14 cellular contexts compared by ENCODE assay signal in the genomic region with DNA sequence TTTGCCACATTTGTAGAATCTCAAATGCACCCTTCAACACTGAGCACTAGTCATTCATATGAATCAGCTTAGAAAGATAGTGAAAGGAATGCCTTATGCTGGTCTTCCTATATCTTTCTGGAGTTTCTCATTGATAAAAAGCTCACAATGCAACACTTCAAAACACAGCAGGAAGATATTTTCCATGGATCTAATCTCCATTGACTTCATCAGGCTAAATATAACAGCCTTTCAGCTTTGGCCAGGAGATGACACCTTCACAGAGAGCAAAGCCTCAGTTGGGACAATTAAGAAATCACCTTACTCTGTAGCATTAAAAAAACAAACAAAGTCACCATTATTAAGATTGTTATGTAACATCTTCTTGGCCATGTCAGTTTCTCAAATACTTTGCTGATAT. TPM values are rescaled to one million over a fixed set of nuclear protein-coding genes. Genes with fewer than 3 reads are reported as not detected.
DNase-seq lines count a peak whose midpoint lies in the region; ATAC-seq and TF ChIP-seq lines count a peak whose summit lies in the region.
"Had no signal": no experiment of that assay in that cellular context is flagged by ENCODE, and none has a peak within 500 bp of the region (broad histone marks: within the 10 kb centered on the region; RNA-seq: fewer than 3 reads in every experiment).

No MANE protein-coding gene starts in this region.

- in situ Hi-C loops in brain microvascular endothelial cell (cut with HindIII; ENCODE audit: low pct_ligation_motif_present, low sequenced_read_pairs) = no loop called here

- no peak overlapping the region for H2AFZ ChIP-seq in ACC112 (ENCODE audit: low read length, unreplicated experiment)

- peak overlapping the region; percentile 96 for H3K4me3 ChIP-seq in ACC112 (ENCODE audit: low read depth, low read length)
- no peak overlapping the region for H3K4me3 ChIP-seq in brain microvascular endothelial cell (ENCODE audit: low read depth, low read length)
- no peak overlapping the region for H3K4me3 ChIP-seq in kidney epithelial cell (ENCODE audit: low read depth, low read length)
- H3K4me3 ChIP-seq: dorsolateral prefrontal cortex, skin epidermis had no signal

- H3K4me1 ChIP-seq in ACC112 (ENCODE audit: control insufficient read depth, insufficient read depth, low read length, unreplicated experiment) = peaks cover 52% of the 10 kb centered on the region

- TF ChIP-seq CTCF in brain microvascular endothelial cell (IDR thresholded peaks at IDR 0.05; ENCODE audit: low read depth, low read length, missing control alignments) (peak; percentile 62), kidney epithelial cell (IDR thresholded peaks at IDR 0.05; ENCODE audit: insufficient read depth, low read length, poor library complexity, severe bottlenecking) (peak; percentile 44)

- H3K79me2 ChIP-seq in ACC112 (ENCODE audit: control insufficient read depth, insufficient read depth, low read length, unreplicated experiment) = peaks cover 98% of the 10 kb centered on the region

- no peaks in the 10 kb centered on the region for H3K36me3 Mint-ChIP-seq in natural killer cell treated with Interleukin-12 subunit alpha and Interleukin-12 subunit beta and Interleukin-15 and Interleukin-18, amount 100 ng/mL, for 72 hours
- H3K36me3 Mint-ChIP-seq: CD4-positive, CD25-positive, alpha-beta regulatory T cell had no signal

- peaks cover 35 to 78% of the 10 kb centered on the region in 2 donors for H3K27me3 Mint-ChIP-seq in natural killer cell treated with Interleukin-12 subunit alpha and Interleukin-12 subunit beta and Interleukin-15 and Interleukin-18, amount 100 ng/mL, for 72 hours

- peak overlapping the region; percentile 69 for H3K27ac ChIP-seq in ACC112 (ENCODE audit: low read depth, low read length)
- peak overlapping the region; percentile 21 for H3K27ac ChIP-seq in brain microvascular endothelial cell
- H3K27ac ChIP-seq: dorsolateral prefrontal cortex, skin epidermis had no signal

- H3K27me3 ChIP-seq in ACC112 (ENCODE audit: insufficient read depth, low read length) = no peaks in the 10 kb centered on the region
- no peaks in the 10 kb centered on the region for H3K27me3 ChIP-seq in brain microvascular endothelial cell (replicated peaks)
- no peaks in the 10 kb centered on the region for H3K27me3 ChIP-seq in kidney epithelial cell (ENCODE audit: control insufficient read depth, insufficient read depth, low read length)
- H3K27me3 ChIP-seq: dorsolateral prefrontal cortex had no signal

- DNase-seq in HT-29 (ENCODE audit: low spot score) (peak; percentile 48), brain microvascular endothelial cell (peak; percentile 33), kidney epithelial cell (ENCODE audit: low read depth) (no peak), HuH-7.5 (ENCODE audit: low spot score) (no peak), GM19240 (ENCODE audit: insufficient read length, low spot score) (no peak), NCI-H1048 (lab: John Stamatoyannopoulos, UW) (no peak)
- DNase-seq in natural killer cell treated with Interleukin-12 subunit alpha and Interleukin-12 subunit beta and Interleukin-15 and Interleukin-18, amount 100 ng/mL, for 72 hours (ENCODE audit: low spot score) = no peak
- DNase-seq: CD4-positive, CD25-positive, alpha-beta regulatory T cell; dorsolateral prefrontal cortex; NCI-H2081 had no signal

- no peak overlapping the region for H3K4me3 Mint-ChIP-seq in natural killer cell treated with Interleukin-12 subunit alpha and Interleukin-12 subunit beta and Interleukin-15 and Interleukin-18, amount 100 ng/mL, for 72 hours
- H3K4me3 Mint-ChIP-seq: CD4-positive, CD25-positive, alpha-beta regulatory T cell; stimulated activated naive CD8-positive, alpha-beta T cell treated with anti-CD3 and anti-CD28 coated beads, Interleukin-15, Interleukin-2, amounts not matched to agents 100 ng/mL and 50 ng/mL, for 24 hours; T-helper 1 cell treated with Interleukin-12 subunit alpha and Interleukin-12 subunit beta and Interleukin-4 antibody, amounts not matched to agents 30 μg/mL and 1 μg/mL, for 36 hours had no signal

- ATAC-seq in natural killer cell treated with Interleukin-12 subunit alpha and Interleukin-12 subunit beta and Interleukin-15 and Interleukin-18, amount 100 ng/mL, for 72 hours = no peak

- no peaks in the 10 kb centered on the region for H3K4me1 Mint-ChIP-seq in natural killer cell treated with Interleukin-12 subunit alpha and Interleukin-12 subunit beta and Interleukin-15 and Interleukin-18, amount 100 ng/mL, for 72 hours (ENCODE audit: low read depth in 2 of 2)

- H3K9me3 Mint-ChIP-seq in natural killer cell treated with Interleukin-12 subunit alpha and Interleukin-12 subunit beta and Interleukin-15 and Interleukin-18, amount 100 ng/mL, for 72 hours = no peaks in the 10 kb centered on the region
- H3K9me3 Mint-ChIP-seq: CD4-positive, CD25-positive, alpha-beta regulatory T cell; stimulated activated naive CD8-positive, alpha-beta T cell treated with anti-CD3 and anti-CD28 coated beads, Interleukin-15, Interleukin-2, amounts not matched to agents 100 ng/mL and 50 ng/mL, for 24 hours; T-helper 1 cell treated with Interleukin-12 subunit alpha and Interleukin-12 subunit beta and Interleukin-4 antibody, amounts not matched to agents 30 μg/mL and 1 μg/mL, for 36 hours had no signal

- H3K36me3 ChIP-seq in ACC112 (ENCODE audit: insufficient read depth, low read length) (peaks cover 72% of the 10 kb centered on the region), brain microvascular endothelial cell (replicated peaks) (peaks cover 47% of the 10 kb centered on the region), kidney epithelial cell (ENCODE audit: control insufficient read depth, insufficient read depth, low read length) (no peaks in the 10 kb centered on the region)

- no peak overlapping the region for H3K27ac Mint-ChIP-seq in natural killer cell treated with Interleukin-12 subunit alpha and Interleukin-12 subunit beta and Interleukin-15 and Interleukin-18, amount 100 ng/mL, for 72 hours
- H3K27ac Mint-ChIP-seq: CD4-positive, CD25-positive, alpha-beta regulatory T cell; stimulated activated naive CD8-positive, alpha-beta T cell treated with anti-CD3 and anti-CD28 coated beads, Interleukin-15, Interleukin-2, amounts not matched to agents 100 ng/mL and 50 ng/mL, for 24 hours; T-helper 1 cell treated with Interleukin-12 subunit alpha and Interleukin-12 subunit beta and Interleukin-4 antibody, amounts not matched to agents 30 μg/mL and 1 μg/mL, for 36 hours had no signal

RNA-seq across cellular contexts. Expression of gene NRP1, which starts 6.7 kb away (rescaled TPM):
- total RNA-seq in HT-29 (2014; rRNA removed; shearing (Covaris generic)) = 9.1 and 15.7 TPM in 2 replicates
- 72.6 and 81.2 TPM in 2 replicates for total RNA-seq in kidney epithelial cell
- 1 to 10 TPM in 1 of 2 donors, under 1 TPM in 1; 0.33 to 1.5 TPM for total RNA-seq in natural killer cell treated with Interleukin-12 subunit alpha and Interleukin-12 subunit beta and Interleukin-15 and Interleukin-18, amount 100 ng/mL, for 72 hours
- total RNA-seq: CD4-positive, CD25-positive, alpha-beta regulatory T cell had no signal

Comparison
In these comparisons a context has a peak if more than half of its experiments do, and no peak if none do; other contexts are left out.
1. DNase-seq: peak in HT-29 (single experiment) and brain microvascular endothelial cell (single experiment); none in kidney epithelial cell (single experiment), natural killer cell treated with Interleukin-12 subunit alpha and Interleukin-12 subunit beta and Interleukin-15 and Interleukin-18, amount 100 ng/mL, for 72 hours (single experiment), HuH-7.5 (single experiment), GM19240 (single experiment) and NCI-H1048 (single experiment).